In genomic region chr19:737591-738093, GRCh38 we compare ENCODE assay signal across 7 cellular contexts. TPM values are rescaled to one million over a fixed set of nuclear protein-coding genes. Genes with fewer than 3 reads are reported as not detected.
A peak's percentile ranks its signal among the peaks of the same experiment; 100 is the strongest.
DNase-seq lines count a peak whose midpoint lies in the region; ATAC-seq and TF ChIP-seq lines count a peak whose summit lies in the region.

No MANE protein-coding gene starts in this region.

- H3K27me3 ChIP-seq in OCI-LY1 (ENCODE audit: insufficient read depth, low read length), result 0 out of 2 replicates have a peak, but pooled peaks cover 9% of the 10 kb centered on the region
- H3K27me3 ChIP-seq in gastrocnemius medialis, result no peaks in the 10 kb centered on the region

- H3K79me2 ChIP-seq in OCI-LY1 (ENCODE audit: insufficient read depth, low read length), result no peaks in the 10 kb centered on the region

- no peak overlapping the region for H2AFZ ChIP-seq in OCI-LY1 (ENCODE audit: low read length)

- H3K4me1 Mint-ChIP-seq in activated T-cell treated with anti-CD3 and anti-CD28 coated beads, Interleukin-2, amount 50 U/mL, for 72 hours (ENCODE audit: low read depth), result peaks cover 7% of the 10 kb centered on the region

- no peak overlapping the region for H3K27ac Mint-ChIP-seq in activated T-cell treated with anti-CD3 and anti-CD28 coated beads, Interleukin-2, amount 50 U/mL, for 72 hours

- no peak overlapping the region for H3K4me2 ChIP-seq in OCI-LY1 (ENCODE audit: low read length)

- no peaks in the 10 kb centered on the region for H3K9me3 Mint-ChIP-seq in activated T-cell treated with anti-CD3 and anti-CD28 coated beads, Interleukin-2, amount 50 U/mL, for 72 hours

- peak; percentile 72 to 74 for ATAC-seq in activated T-cell treated with anti-CD3 and anti-CD28 coated beads, Interleukin-2, amount 50 U/mL, for 72 hours (replicated peaks in 1 of 2)
- peak in 1 of 2 donors; percentile 30 for ATAC-seq in gastrocnemius medialis
- no peak for ATAC-seq in HG03095 (IDR thresholded peaks at IDR 0.05; ENCODE audit: unreplicated experiment)

- no peaks in the 10 kb centered on the region for H4K20me1 ChIP-seq in OCI-LY1 (ENCODE audit: insufficient read depth, low read length)

- no peaks in the 10 kb centered on the region for H3K27me3 Mint-ChIP-seq in activated T-cell treated with anti-CD3 and anti-CD28 coated beads, Interleukin-2, amount 50 U/mL, for 72 hours (ENCODE audit: low read depth)

- no peaks in the 10 kb centered on the region for H3F3A ChIP-seq in OCI-LY1 (ENCODE audit: insufficient read depth, low read length)

- H3K9ac ChIP-seq in OCI-LY1 (ENCODE audit: low read length), result no peak overlapping the region

- no peaks in the 10 kb centered on the region for H3K4me1 ChIP-seq in OCI-LY1 (ENCODE audit: insufficient read depth, low read length, severe bottlenecking)
- H3K4me1 ChIP-seq in gastrocnemius medialis, result no peaks in the 10 kb centered on the region

- TF ChIP-seq POLR2A in gastrocnemius medialis (IDR thresholded peaks at IDR 0.05), result no peak

- no peak overlapping the region for H3K4me3 Mint-ChIP-seq in activated T-cell treated with anti-CD3 and anti-CD28 coated beads, Interleukin-2, amount 50 U/mL, for 72 hours

- H3K36me3 ChIP-seq in OCI-LY1 (ENCODE audit: insufficient read depth, low read length) (no peaks in the 10 kb centered on the region), gastrocnemius medialis (no peaks in the 10 kb centered on the region)

- intact Hi-C loops in gastrocnemius medialis (cut with DNase I; ENCODE audit: low total_unique reads), result no loop called here

- in situ Hi-C loops in GM13977 (cut with MboI; ENCODE audit: low pct_unique_long_range_greater_than_20kb, low sequenced_read_pairs, unreplicated experiment), result loop anchor here (25.0 kb wide), 1 partner anchor 150 kb away; the partner anchor contains the start of gene HCN2
- in situ Hi-C loops in gastrocnemius medialis (cut with MboI; ENCODE audit: low sequenced_read_pairs in 4 of 4), result loop anchor here in 1 of 4 donors (10.0 kb wide), 1 partner anchor 73 kb away; the partner anchor contains the start of gene RNF126

- H3K27ac ChIP-seq in OCI-LY1 (ENCODE audit: low read depth, low read length, poor library complexity, severe bottlenecking) (no peak overlapping the region), gastrocnemius medialis (no peak overlapping the region)

- H3K4me3 ChIP-seq in OCI-LY1 (ENCODE audit: low read depth, low read length, poor library complexity, severe bottlenecking) (no peak overlapping the region), gastrocnemius medialis (no peak overlapping the region)

- H3K9me3 ChIP-seq in OCI-LY1 (ENCODE audit: low read length), result no peaks in the 10 kb centered on the region
- no peaks in the 10 kb centered on the region for H3K9me3 ChIP-seq in gastrocnemius medialis

- DNase-seq in GM13977 (ENCODE audit: low spot score), result peak; percentile 88
- peak; percentile 67 to 72 for DNase-seq in activated T-cell treated with anti-CD3 and anti-CD28 coated beads, Interleukin-2, amount 50 U/mL, for 72 hours
- peak; percentile 82 for DNase-seq in germinal center (ENCODE audit: low spot score)
- no peak for DNase-seq in gastrocnemius medialis
- no peak for DNase-seq in NCI-H128 (lab: John Stamatoyannopoulos, UW; ENCODE audit: unreplicated experiment)

- H3K9me2 ChIP-seq in OCI-LY1 (ENCODE audit: low read depth, low read length), result no peaks in the 10 kb centered on the region

- no peaks in the 10 kb centered on the region for H3K36me3 Mint-ChIP-seq in activated T-cell treated with anti-CD3 and anti-CD28 coated beads, Interleukin-2, amount 50 U/mL, for 72 hours (ENCODE audit: insufficient read depth in 2 of 2)

- TF ChIP-seq CTCF in GM13977 (IDR thresholded peaks at IDR 0.05; ENCODE audit: extremely low read depth, insufficient read depth, missing control alignments) (peak; percentile 67), OCI-LY1 (IDR thresholded peaks at IDR 0.05; ENCODE audit: low read length) (peak; percentile 59), gastrocnemius medialis (IDR thresholded peaks at IDR 0.05 in 4 of 5, conservative IDR thresholded peaks at IDR 0.05 in 1 of 5) (peak in 3 of 5 experiments; percentile 30 to 46 (median 38))

RNA-seq across cellular contexts. Expression of gene MISP, which starts 13.3 kb away (rescaled TPM):
- total RNA-seq in activated T-cell treated with anti-CD3 and anti-CD28 coated beads, Interleukin-2, amount 50 U/mL, for 72 hours, result not detected
- 1 to 10 TPM in 1 of 4 donors, not detected in 3; 1.2 TPM for total RNA-seq in gastrocnemius medialis

RNA-seq across cellular contexts. Expression of gene PALM, which starts 28.9 kb away (rescaled TPM):
- 1 to 10 TPM in 1 of 2 donors, under 1 TPM in 1; 0.72 to 2.0 TPM for total RNA-seq in activated T-cell treated with anti-CD3 and anti-CD28 coated beads, Interleukin-2, amount 50 U/mL, for 72 hours
- total RNA-seq in gastrocnemius medialis, result 10 to 100 TPM in 1 of 4 donors, 1 to 10 TPM in 3; 4.4 to 10.2 (median 7.2) TPM

RNA-seq across cellular contexts. Expression of gene PRSS57, which starts 42.4 kb away (rescaled TPM):
- under 1 TPM in 1 of 2 donors, not detected in 1; 0.22 TPM for total RNA-seq in activated T-cell treated with anti-CD3 and anti-CD28 coated beads, Interleukin-2, amount 50 U/mL, for 72 hours
- total RNA-seq in gastrocnemius medialis, result not detected

RNA-seq across cellular contexts. Expression of gene PTBP1, which starts 59.6 kb away (rescaled TPM):
- total RNA-seq in activated T-cell treated with anti-CD3 and anti-CD28 coated beads, Interleukin-2, amount 50 U/mL, for 72 hours, result 100 to 1,000 TPM; 515 to 611 TPM
- total RNA-seq in gastrocnemius medialis, result 10 to 100 TPM; 29.8 to 51.7 (median 36.7) TPM

Comparison
In these comparisons a context has a peak if more than half of its experiments do, and no peak if none do; other contexts are left out.
1. DNase-seq: peak in GM13977 (single experiment), activated T-cell treated with anti-CD3 and anti-CD28 coated beads, Interleukin-2, amount 50 U/mL, for 72 hours (2 of 2) and germinal center (single experiment); none in gastrocnemius medialis (0 of 2) and NCI-H128 (single experiment).
2. Peak in every context shown above with its lines, with median percentiles within 50 percentile points of each other: CTCF ChIP-seq.